ENCODE assay signal across 8 cellular contexts in genomic region chr9:131728961-131729360, GRCh38. TPM values are rescaled to one million over a fixed set of nuclear protein-coding genes. Genes with fewer than 3 reads are reported as not detected.
DNase-seq lines count a peak whose midpoint lies in the region; ATAC-seq and TF ChIP-seq lines count a peak whose summit lies in the region.

No MANE protein-coding gene starts in this region.

- no peaks in the 10 kb centered on the region for H3K9me3 ChIP-seq in breast epithelium
- H3K9me3 ChIP-seq in skeletal muscle tissue (ENCODE audit: control insufficient read depth in 3 of 3, low read length in 3 of 3), result no peaks in the 10 kb centered on the region

- peak overlapping the region in 1 of 3 donors; percentile 55 for H3K9ac ChIP-seq in skeletal muscle tissue (ENCODE audit: low read depth in 1 of 3, low read length in 3 of 3)

- ATAC-seq in GM19397 (IDR thresholded peaks at IDR 0.05; ENCODE audit: unreplicated experiment) (peak; percentile 25), GM21367 (IDR thresholded peaks at IDR 0.05; ENCODE audit: unreplicated experiment) (no peak)

- TF ChIP-seq POLR2A in breast epithelium (IDR thresholded peaks at IDR 0.05), result no peak

- peak; percentile 65 for DNase-seq in T follicular helper cell (ENCODE audit: low read depth)
- no peak for DNase-seq in breast epithelium (ENCODE audit: low spot score in 2 of 2)
- DNase-seq in AG08395 (ENCODE audit: low spot score), result no peak
- no peak for DNase-seq in T1000 (lab: John Stamatoyannopoulos, UW)
- no peak for DNase-seq in hippocampal formation (lab: John Stamatoyannopoulos, UW)

- peaks cover 0 to 18% of the 10 kb centered on the region in 2 donors for H3K4me1 ChIP-seq in breast epithelium
- peaks cover 55 to 75% (median 65%) of the 10 kb centered on the region in 3 donors for H3K4me1 ChIP-seq in skeletal muscle tissue (ENCODE audit: control insufficient read depth in 3 of 3, insufficient read depth in 3 of 3, low read length in 3 of 3)

- H3K36me3 ChIP-seq in breast epithelium (no peaks in the 10 kb centered on the region), skeletal muscle tissue (ENCODE audit: control insufficient read depth in 3 of 3, insufficient read depth in 3 of 3, low read length in 3 of 3) (no peaks in the 10 kb centered on the region)

- H3K27ac ChIP-seq in breast epithelium (peak overlapping the region; percentile 57 to 69), skeletal muscle tissue (ENCODE audit: low read depth, low read length) (peak overlapping the region; percentile 28)

- no peak for TF ChIP-seq CTCF in breast epithelium (IDR thresholded peaks at IDR 0.05)

- no peak overlapping the region for H3K4me3 ChIP-seq in breast epithelium
- H3K4me3 ChIP-seq in skeletal muscle tissue (ENCODE audit: low read length in 3 of 3), result no peak overlapping the region

- H3K27me3 ChIP-seq in breast epithelium (no peaks in the 10 kb centered on the region), skeletal muscle tissue (ENCODE audit: control insufficient read depth in 3 of 3, insufficient read depth in 3 of 3, low read length in 3 of 3) (no peaks in the 10 kb centered on the region)

- intact Hi-C loops in breast epithelium (cut with DNase I; ENCODE audit: low total_unique reads), result no loop called here

RNA-seq across cellular contexts. Expression of gene RAPGEF1, which starts 10.9 kb away (rescaled TPM):
- total RNA-seq in breast epithelium, result 10 to 100 TPM; 35.3 to 38.0 (median 37.3) TPM
- 19.8 TPM for total RNA-seq in skeletal muscle tissue
